In the genomic region with DNA sequence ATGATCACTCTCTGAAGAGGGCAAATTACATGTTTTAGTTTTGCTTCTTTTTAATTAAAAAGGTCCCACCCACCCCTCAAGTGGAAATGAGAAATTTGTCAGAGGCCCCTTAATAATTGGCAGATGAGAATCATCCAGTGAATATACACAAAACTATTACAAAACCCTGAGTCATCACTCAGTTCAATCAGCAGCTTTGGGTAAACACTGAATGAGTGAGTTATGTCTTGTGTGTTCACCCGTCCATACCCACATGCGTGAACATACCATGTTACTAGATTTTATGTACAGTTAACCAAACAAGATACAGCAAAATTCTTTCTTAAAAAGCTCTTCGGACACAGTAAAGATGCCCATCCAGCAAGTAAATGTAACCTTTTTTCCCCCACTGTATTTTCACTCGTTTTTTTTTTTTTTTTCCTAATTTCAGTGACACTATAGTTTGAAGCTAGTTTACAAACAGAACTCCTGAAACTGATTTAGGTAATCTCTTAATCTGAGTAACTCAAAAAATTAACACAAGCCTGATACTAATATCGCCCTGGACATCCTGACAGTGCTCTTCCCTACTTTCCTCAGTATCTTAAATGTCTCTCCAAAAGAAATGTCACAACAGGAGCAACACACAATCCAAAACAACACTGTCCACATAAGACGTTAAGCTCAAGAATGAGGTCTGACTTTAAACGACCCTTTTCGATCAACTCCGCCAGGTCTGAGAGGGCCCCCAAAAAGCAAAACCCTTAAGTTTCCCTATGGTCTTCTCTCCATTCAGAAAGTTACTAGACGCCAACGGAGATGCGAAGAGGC, we compare ENCODE assay signal across 1 cellular context.
TF ChIP-seq lines count a peak whose summit lies in the region.

No MANE protein-coding gene starts in this region.

TF ChIP-seq in HepG2, 621 proteins besides CTCF, POLR2A, EP300 and RAD21 (continued from another document and continues in another):
- TF ChIP-seq, protein P1, sequence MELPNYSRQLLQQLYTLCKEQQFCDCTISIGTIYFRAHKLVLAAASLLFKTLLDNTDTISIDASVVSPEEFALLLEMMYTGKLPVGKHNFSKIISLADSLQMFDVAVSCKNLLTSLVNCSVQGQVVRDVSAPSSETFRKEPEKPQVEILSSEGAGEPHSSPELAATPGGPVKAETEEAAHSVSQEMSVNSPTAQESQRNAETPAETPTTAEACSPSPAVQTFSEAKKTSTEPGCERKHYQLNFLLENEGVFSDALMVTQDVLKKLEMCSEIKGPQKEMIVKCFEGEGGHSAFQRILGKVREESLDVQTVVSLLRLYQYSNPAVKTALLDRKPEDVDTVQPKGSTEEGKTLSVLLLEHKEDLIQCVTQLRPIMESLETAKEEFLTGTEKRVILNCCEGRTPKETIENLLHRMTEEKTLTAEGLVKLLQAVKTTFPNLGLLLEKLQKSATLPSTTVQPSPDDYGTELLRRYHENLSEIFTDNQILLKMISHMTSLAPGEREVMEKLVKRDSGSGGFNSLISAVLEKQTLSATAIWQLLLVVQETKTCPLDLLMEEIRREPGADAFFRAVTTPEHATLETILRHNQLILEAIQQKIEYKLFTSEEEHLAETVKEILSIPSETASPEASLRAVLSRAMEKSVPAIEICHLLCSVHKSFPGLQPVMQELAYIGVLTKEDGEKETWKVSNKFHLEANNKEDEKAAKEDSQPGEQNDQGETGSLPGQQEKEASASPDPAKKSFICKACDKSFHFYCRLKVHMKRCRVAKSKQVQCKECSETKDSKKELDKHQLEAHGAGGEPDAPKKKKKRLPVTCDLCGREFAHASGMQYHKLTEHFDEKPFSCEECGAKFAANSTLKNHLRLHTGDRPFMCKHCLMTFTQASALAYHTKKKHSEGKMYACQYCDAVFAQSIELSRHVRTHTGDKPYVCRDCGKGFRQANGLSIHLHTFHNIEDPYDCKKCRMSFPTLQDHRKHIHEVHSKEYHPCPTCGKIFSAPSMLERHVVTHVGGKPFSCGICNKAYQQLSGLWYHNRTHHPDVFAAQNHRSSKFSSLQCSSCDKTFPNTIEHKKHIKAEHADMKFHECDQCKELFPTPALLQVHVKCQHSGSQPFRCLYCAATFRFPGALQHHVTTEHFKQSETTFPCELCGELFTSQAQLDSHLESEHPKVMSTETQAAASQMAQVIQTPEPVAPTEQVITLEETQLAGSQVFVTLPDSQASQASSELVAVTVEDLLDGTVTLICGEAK (IDR thresholded peaks at IDR 0.05): no peak
- TF ChIP-seq, protein P1 (CRISPR knock-in tag; IDR thresholded peaks at IDR 0.05): no peak
- TF ChIP-seq, protein P2, sequence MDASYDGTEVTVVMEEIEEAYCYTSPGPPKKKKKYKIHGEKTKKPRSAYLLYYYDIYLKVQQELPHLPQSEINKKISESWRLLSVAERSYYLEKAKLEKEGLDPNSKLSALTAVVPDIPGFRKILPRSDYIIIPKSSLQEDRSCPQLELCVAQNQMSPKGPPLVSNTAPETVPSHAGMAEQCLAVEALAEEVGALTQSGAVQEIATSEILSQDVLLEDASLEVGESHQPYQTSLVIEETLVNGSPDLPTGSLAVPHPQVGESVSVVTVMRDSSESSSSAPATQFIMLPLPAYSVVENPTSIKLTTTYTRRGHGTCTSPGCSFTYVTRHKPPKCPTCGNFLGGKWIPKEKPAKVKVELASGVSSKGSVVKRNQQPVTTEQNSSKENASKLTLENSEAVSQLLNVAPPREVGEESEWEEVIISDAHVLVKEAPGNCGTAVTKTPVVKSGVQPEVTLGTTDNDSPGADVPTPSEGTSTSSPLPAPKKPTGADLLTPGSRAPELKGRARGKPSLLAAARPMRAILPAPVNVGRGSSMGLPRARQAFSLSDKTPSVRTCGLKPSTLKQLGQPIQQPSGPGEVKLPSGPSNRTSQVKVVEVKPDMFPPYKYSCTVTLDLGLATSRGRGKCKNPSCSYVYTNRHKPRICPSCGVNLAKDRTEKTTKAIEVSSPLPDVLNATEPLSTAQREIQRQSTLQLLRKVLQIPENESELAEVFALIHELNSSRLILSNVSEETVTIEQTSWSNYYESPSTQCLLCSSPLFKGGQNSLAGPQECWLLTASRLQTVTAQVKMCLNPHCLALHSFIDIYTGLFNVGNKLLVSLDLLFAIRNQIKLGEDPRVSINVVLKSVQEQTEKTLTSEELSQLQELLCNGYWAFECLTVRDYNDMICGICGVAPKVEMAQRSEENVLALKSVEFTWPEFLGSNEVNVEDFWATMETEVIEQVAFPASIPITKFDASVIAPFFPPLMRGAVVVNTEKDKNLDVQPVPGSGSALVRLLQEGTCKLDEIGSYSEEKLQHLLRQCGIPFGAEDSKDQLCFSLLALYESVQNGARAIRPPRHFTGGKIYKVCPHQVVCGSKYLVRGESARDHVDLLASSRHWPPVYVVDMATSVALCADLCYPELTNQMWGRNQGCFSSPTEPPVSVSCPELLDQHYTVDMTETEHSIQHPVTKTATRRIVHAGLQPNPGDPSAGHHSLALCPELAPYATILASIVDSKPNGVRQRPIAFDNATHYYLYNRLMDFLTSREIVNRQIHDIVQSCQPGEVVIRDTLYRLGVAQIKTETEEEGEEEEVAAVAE (CRISPR knock-in tag; IDR thresholded peaks at IDR 0.05; ENCODE audit: borderline replicate concordance): no peak
- TF ChIP-seq ATAD3A (CRISPR knock-in tag; IDR thresholded peaks at IDR 0.05) (no peak), ARNTL (CRISPR knock-in tag; IDR thresholded peaks at IDR 0.05) (no peak), MLLT10 (CRISPR knock-in tag; IDR thresholded peaks at IDR 0.05) (no peak), ELF4 (CRISPR knock-in tag; IDR thresholded peaks at IDR 0.05; ENCODE audit: borderline replicate concordance) (no peak), ZNF773 (CRISPR knock-in tag; IDR thresholded peaks at IDR 0.05; ENCODE audit: borderline replicate concordance) (no peak), THYN1 (CRISPR knock-in tag; IDR thresholded peaks at IDR 0.05; ENCODE audit: borderline replicate concordance, low read depth) (no peak), ZNF724P (CRISPR knock-in tag; IDR thresholded peaks at IDR 0.05; ENCODE audit: borderline replicate concordance) (no peak), PHF20 (CRISPR knock-in tag; IDR thresholded peaks at IDR 0.05) (no peak), NR3C1 (CRISPR knock-in tag; IDR thresholded peaks at IDR 0.05) (no peak), NONO (IDR thresholded peaks at IDR 0.05) (no peak), NONO (CRISPR knock-in tag; conservative IDR thresholded peaks at IDR 0.05) (no peak), NCOA5 (CRISPR knock-in tag; IDR thresholded peaks at IDR 0.05) (no peak), KLF11 (CRISPR knock-in tag; IDR thresholded peaks at IDR 0.05) (no peak), HMG20B (CRISPR knock-in tag; conservative IDR thresholded peaks at IDR 0.05) (no peak), ZNF703 (CRISPR knock-in tag; IDR thresholded peaks at IDR 0.05; ENCODE audit: borderline replicate concordance) (no peak), KAT8 (CRISPR knock-in tag; IDR thresholded peaks at IDR 0.05) (peak; percentile 29; the same call in 1 of the 2 replicates), CBX1 (IDR thresholded peaks at IDR 0.05; ENCODE audit: low read depth) (no peak), NFYC (CRISPR knock-in tag; IDR thresholded peaks at IDR 0.05) (no peak), ZBTB21 (CRISPR knock-in tag; IDR thresholded peaks at IDR 0.05) (no peak)
- TF ChIP-seq, protein P3, sequence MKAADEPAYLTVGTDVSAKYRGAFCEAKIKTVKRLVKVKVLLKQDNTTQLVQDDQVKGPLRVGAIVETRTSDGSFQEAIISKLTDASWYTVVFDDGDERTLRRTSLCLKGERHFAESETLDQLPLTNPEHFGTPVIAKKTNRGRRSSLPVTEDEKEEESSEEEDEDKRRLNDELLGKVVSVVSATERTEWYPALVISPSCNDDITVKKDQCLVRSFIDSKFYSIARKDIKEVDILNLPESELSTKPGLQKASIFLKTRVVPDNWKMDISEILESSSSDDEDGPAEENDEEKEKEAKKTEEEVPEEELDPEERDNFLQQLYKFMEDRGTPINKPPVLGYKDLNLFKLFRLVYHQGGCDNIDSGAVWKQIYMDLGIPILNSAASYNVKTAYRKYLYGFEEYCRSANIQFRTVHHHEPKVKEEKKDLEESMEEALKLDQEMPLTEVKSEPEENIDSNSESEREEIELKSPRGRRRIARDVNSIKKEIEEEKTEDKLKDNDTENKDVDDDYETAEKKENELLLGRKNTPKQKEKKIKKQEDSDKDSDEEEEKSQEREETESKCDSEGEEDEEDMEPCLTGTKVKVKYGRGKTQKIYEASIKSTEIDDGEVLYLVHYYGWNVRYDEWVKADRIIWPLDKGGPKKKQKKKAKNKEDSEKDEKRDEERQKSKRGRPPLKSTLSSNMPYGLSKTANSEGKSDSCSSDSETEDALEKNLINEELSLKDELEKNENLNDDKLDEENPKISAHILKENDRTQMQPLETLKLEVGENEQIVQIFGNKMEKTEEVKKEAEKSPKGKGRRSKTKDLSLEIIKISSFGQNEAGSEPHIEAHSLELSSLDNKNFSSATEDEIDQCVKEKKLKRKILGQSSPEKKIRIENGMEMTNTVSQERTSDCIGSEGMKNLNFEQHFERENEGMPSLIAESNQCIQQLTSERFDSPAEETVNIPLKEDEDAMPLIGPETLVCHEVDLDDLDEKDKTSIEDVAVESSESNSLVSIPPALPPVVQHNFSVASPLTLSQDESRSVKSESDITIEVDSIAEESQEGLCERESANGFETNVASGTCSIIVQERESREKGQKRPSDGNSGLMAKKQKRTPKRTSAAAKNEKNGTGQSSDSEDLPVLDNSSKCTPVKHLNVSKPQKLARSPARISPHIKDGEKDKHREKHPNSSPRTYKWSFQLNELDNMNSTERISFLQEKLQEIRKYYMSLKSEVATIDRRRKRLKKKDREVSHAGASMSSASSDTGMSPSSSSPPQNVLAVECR (CRISPR knock-in tag; IDR thresholded peaks at IDR 0.05; ENCODE audit: borderline replicate concordance): peak; percentile 39; the same call in 1 of the 2 replicates
- TF ChIP-seq, protein P4, sequence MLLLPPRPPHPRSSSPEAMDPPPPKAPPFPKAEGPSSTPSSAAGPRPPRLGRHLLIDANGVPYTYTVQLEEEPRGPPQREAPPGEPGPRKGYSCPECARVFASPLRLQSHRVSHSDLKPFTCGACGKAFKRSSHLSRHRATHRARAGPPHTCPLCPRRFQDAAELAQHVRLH (CRISPR knock-in tag; IDR thresholded peaks at IDR 0.05; ENCODE audit: borderline replicate concordance, low read depth): no peak
- TF ChIP-seq, protein P5, sequence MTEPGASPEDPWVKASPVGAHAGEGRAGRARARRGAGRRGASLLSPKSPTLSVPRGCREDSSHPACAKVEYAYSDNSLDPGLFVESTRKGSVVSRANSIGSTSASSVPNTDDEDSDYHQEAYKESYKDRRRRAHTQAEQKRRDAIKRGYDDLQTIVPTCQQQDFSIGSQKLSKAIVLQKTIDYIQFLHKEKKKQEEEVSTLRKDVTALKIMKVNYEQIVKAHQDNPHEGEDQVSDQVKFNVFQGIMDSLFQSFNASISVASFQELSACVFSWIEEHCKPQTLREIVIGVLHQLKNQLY (CRISPR knock-in tag; IDR thresholded peaks at IDR 0.05): 0 out of 2 replicates have a peak, but pooled peaks have one; percentile 33
- TF ChIP-seq, protein P6, sequence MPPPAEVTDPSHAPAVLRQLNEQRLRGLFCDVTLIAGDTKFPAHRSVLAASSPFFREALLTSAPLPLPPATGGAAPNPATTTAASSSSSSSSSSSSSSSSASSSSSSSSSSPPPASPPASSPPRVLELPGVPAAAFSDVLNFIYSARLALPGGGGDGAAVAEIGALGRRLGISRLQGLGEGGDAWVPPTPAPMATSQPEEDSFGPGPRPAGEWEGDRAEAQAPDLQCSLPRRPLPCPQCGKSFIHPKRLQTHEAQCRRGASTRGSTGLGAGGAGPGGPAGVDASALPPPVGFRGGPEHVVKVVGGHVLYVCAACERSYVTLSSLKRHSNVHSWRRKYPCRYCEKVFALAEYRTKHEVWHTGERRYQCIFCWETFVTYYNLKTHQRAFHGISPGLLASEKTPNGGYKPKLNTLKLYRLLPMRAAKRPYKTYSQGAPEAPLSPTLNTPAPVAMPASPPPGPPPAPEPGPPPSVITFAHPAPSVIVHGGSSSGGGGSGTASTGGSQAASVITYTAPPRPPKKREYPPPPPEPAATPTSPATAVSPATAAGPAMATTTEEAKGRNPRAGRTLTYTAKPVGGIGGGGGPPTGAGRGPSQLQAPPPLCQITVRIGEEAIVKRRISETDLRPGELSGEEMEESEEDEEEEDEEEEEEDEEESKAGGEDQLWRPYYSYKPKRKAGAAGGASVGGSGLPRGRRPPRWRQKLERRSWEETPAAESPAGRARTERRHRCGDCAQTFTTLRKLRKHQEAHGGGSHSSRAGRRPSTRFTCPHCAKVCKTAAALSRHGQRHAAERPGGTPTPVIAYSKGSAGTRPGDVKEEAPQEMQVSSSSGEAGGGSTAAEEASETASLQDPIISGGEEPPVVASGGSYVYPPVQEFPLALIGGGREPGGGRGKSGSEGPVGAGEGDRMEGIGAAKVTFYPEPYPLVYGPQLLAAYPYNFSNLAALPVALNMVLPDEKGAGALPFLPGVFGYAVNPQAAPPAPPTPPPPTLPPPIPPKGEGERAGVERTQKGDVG (CRISPR knock-in tag; IDR thresholded peaks at IDR 0.05; ENCODE audit: borderline replicate concordance): no peak
